1 cellular context compared by ENCODE assay signal in the genomic region with DNA sequence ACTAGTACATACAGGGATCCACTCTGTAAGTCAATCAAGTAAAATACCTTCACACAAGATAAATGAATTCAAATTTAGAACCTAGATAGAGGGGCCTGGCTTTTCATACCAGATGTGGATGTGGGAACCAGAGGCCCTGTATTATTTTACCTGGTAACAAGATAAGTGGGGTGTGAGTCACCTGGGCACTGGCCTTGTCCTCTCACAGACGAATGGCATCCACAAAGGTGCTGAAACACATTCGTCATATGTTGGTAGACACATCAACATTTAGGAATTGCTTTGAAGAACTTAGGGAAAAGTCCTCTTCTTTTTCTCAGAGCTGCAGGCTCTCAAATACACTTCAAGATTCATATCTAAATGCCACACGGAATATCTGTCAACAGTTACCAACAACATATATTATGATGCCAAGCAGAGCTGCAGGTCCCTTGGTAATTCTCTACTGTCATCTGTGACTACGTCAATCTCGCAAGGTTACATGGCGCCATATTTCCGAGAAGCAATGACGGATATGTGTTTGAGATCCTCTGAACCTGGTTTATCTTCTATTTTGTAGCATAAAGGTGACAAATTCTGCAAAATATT.
TF ChIP-seq lines count a peak whose summit lies in the region.

No MANE protein-coding gene starts in this region.

TF ChIP-seq in HCT116, 20 proteins besides CTCF, POLR2A, EP300 and RAD21 (continued from another document):
- no peak for TF ChIP-seq EGR1 (IDR thresholded peaks at IDR 0.05; ENCODE audit: low read depth)
